Comparison of ENCODE assay signal across 1 cellular context in genomic region chr16:11330526-11331237, GRCh38.
A peak's percentile ranks its signal among the peaks of the same experiment; 100 is the strongest.
TF ChIP-seq lines count a peak whose summit lies in the region.

No MANE protein-coding gene starts in this region.

TF ChIP-seq in SK-N-SH treated with all-trans-retinoic acid at 6 μM for 48 hours, 23 proteins besides CTCF, POLR2A, EP300 and RAD21:
- no peak for TF ChIP-seq CSRNP3 (CRISPR knock-in tag; IDR thresholded peaks at IDR 0.05)
- peak; percentile 65; the same call in 1 of the 2 replicates for TF ChIP-seq ZNF8 (CRISPR knock-in tag; IDR thresholded peaks at IDR 0.05)
- TF ChIP-seq CSDC2 (CRISPR knock-in tag; IDR thresholded peaks at IDR 0.05) = no peak
- TF ChIP-seq ESRRG (CRISPR knock-in tag; IDR thresholded peaks at IDR 0.05) = no peak
